9 cellular contexts compared by ENCODE assay signal in the genomic region with DNA sequence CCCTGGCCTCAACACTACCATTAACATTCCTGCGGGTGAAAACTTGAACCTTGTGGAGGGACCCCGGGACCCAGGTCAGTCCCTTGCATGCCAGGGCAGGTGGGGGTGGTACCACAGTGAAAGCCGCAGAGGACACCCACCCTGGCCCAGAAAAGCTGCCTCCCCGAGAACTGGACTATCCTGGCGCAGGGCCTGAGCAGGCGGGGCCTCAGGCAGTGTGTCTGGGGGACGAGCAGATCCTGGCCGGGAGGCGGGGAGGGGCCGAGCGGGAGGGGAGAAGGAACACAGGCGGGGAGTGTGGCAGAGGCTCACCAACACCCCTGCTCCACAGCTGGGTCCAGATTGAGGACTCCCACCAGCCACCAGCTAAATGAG. TPM values are rescaled to one million over a fixed set of nuclear protein-coding genes. Genes with fewer than 3 reads are reported as not detected.
A peak's percentile ranks its signal among the peaks of the same experiment; 100 is the strongest.
DNase-seq lines count a peak whose midpoint lies in the region; ATAC-seq and TF ChIP-seq lines count a peak whose summit lies in the region.
"Had no signal": no experiment of that assay in that cellular context is flagged by ENCODE, and none has a peak within 500 bp of the region (broad histone marks: within the 10 kb centered on the region; RNA-seq: fewer than 3 reads in every experiment).

No MANE protein-coding gene starts in this region.

- ATAC-seq in GM19395 (IDR thresholded peaks at IDR 0.05; ENCODE audit: unreplicated experiment), result no peak

- H3K27ac ChIP-seq in A673 (ENCODE audit: low read depth, low read length, poor library complexity, severe bottlenecking), result no peak overlapping the region
- H3K27ac ChIP-seq in mesodermal cell (ENCODE audit: low read depth, low read length, severe bottlenecking), result no peak overlapping the region
- H3K27ac ChIP-seq: VCaP had no signal

- DNase-seq in A673 (ENCODE audit: low spot score) (peak; percentile 60), NCI-H1694 (lab: John Stamatoyannopoulos, UW) (peak; percentile 18), epithelial cell of proximal tubule (ENCODE audit: low read depth) (no peak), 8988T (no peak), erythroblast (lab: John Stamatoyannopoulos, UW) (no peak), Kasumi-1 (lab: John Stamatoyannopoulos, UW) (no peak)

- H3K4me3 ChIP-seq in A673 (ENCODE audit: low read depth, low read length, poor library complexity, severe bottlenecking) (no peak overlapping the region), epithelial cell of proximal tubule (ENCODE audit: low read depth, low read length) (peak overlapping the region; percentile 31), mesodermal cell (ENCODE audit: extremely low read depth, insufficient read depth, low read length, poor library complexity, severe bottlenecking) (peak overlapping the region; percentile 21)

- H3K4me1 ChIP-seq in A673 (ENCODE audit: insufficient read depth, low read length, poor library complexity, severe bottlenecking) (peaks cover 12% of the 10 kb centered on the region), mesodermal cell (ENCODE audit: control insufficient read depth, insufficient read depth, low read length, poor library complexity, severe bottlenecking) (peaks cover 58% of the 10 kb centered on the region)

- intact Hi-C loops in A673 (cut with micrococcal nuclease; ENCODE audit: unreplicated experiment), result no loop called here

- BruUV-seq in A673 (replicated peaks; lab: Mats Ljungman, UMichigan), result no TSS peak

- TF ChIP-seq CTCF in A673 (conservative IDR thresholded peaks at IDR 0.05; ENCODE audit: low read depth, low read length) (no peak), epithelial cell of proximal tubule (conservative IDR thresholded peaks at IDR 0.05; ENCODE audit: low read depth, low read length) (no peak)

- POLR2A ChIA-PET in A673 (lab: Charles Lee; ENCODE audit: low non-redundant PET), result no interaction called here

- 28% methylated on average over 5 to 7 of the region's 12 CpGs for WGBS in mesodermal cell (ENCODE audit: insufficient coverage in 2 of 2), 2 experiments

- H3K36me3 ChIP-seq in A673 (ENCODE audit: insufficient read depth, low read length, poor library complexity, severe bottlenecking) (no peaks in the 10 kb centered on the region), mesodermal cell (ENCODE audit: control insufficient read depth, insufficient read depth, low read length) (no peaks in the 10 kb centered on the region)

- TF ChIP-seq POLR2A in erythroblast (IDR thresholded peaks at IDR 0.05; ENCODE audit: low read length), result no peak

- CTCF ChIA-PET in A673 (lab: Charles Lee), result no interaction called here

- H3K9me3 ChIP-seq in A673 (ENCODE audit: low read depth, low read length, poor library complexity, severe bottlenecking) (no peaks in the 10 kb centered on the region), mesodermal cell (ENCODE audit: control insufficient read depth, low read length) (no peaks in the 10 kb centered on the region)

- H3K27me3 ChIP-seq in A673 (replicated peaks; ENCODE audit: insufficient read depth, low read depth, low read length, poor library complexity), result no peaks in the 10 kb centered on the region

RNA-seq across cellular contexts. Expression of a gene that starts 10.0 kb away (rescaled TPM):
- total RNA-seq in A673 (2021) (0.56 and 0.59 TPM in 2 replicates), epithelial cell of proximal tubule (16.6 and 20.8 TPM in 2 replicates)
- polyA plus RNA-seq in mesodermal cell (2013, experiment 1 of 2), result 5.0 TPM
- polyA plus RNA-seq in mesodermal cell (2013, experiment 2 of 2), result 4.9 TPM

RNA-seq across cellular contexts. Expression of a gene that starts 17.4 kb away (rescaled TPM):
- total RNA-seq in A673 (2021) (14.3 and 14.6 TPM in 2 replicates), epithelial cell of proximal tubule (4.5 and 5.0 TPM in 2 replicates)
- polyA plus RNA-seq in mesodermal cell (2013, experiment 1 of 2), result 7.3 TPM
- polyA plus RNA-seq in mesodermal cell (2013, experiment 2 of 2), result 6.4 TPM

RNA-seq across cellular contexts. Expression of a gene that starts 43.5 kb away (rescaled TPM):
- total RNA-seq in A673 (2021), result not detected in 2 replicates
- total RNA-seq in epithelial cell of proximal tubule, result not detected in 2 replicates
- not detected for polyA plus RNA-seq in mesodermal cell (2013, experiment 1 of 2)
- not detected for polyA plus RNA-seq in mesodermal cell (2013, experiment 2 of 2)

RNA-seq across cellular contexts. Expression of a gene that starts 52.7 kb away (rescaled TPM):
- total RNA-seq in A673 (2021) (49.7 and 51.1 TPM in 2 replicates), epithelial cell of proximal tubule (46.9 and 78.7 TPM in 2 replicates)
- polyA plus RNA-seq in mesodermal cell (2013, experiment 1 of 2), result 33.1 TPM
- 29.9 TPM for polyA plus RNA-seq in mesodermal cell (2013, experiment 2 of 2)

Comparison
In these comparisons a context has a peak if more than half of its experiments do, and no peak if none do; other contexts are left out.
1. DNase-seq: peak in A673 (single experiment) and NCI-H1694 (single experiment); none in epithelial cell of proximal tubule (single experiment), 8988T (single experiment), erythroblast (0 of 2) and Kasumi-1 (0 of 2).
2. RNA of a gene that starts 10.0 kb away (total RNA-seq): 16.6 to 20.8 TPM in epithelial cell of proximal tubule; 0.56 to 0.59 TPM in A673; every median in the first group is over 10 times any median in the second.